Comparison of ENCODE assay signal across 11 cellular contexts in genomic region chr1:47107851-47108574, GRCh38. TPM values are rescaled to one million over a fixed set of nuclear protein-coding genes. Genes with fewer than 3 reads are reported as not detected.
DNase-seq lines count a peak whose midpoint lies in the region; ATAC-seq, FAIRE-seq and TF ChIP-seq lines count a peak whose summit lies in the region.
"Not testable (repeated sequence)": the region's sequence is repeated elsewhere in the genome, so short reads cannot be mapped to it uniquely, and the experiment has no call there.
"Had no signal": no experiment of that assay in that cellular context is flagged by ENCODE, and none has a peak within 500 bp of the region (broad histone marks: within the 10 kb centered on the region; RNA-seq: fewer than 3 reads in every experiment).

No MANE protein-coding gene starts in this region.

- in situ Hi-C loops in brain microvascular endothelial cell (cut with HindIII; ENCODE audit: low pct_ligation_motif_present, low sequenced_read_pairs) = not testable (repeated sequence)

- H4K5ac ChIP-seq in mesendoderm (ENCODE audit: low read length) = not testable (repeated sequence)

- not testable (repeated sequence) for TF ChIP-seq POLR2A in H54 (IDR thresholded peaks at IDR 0.05; ENCODE audit: low read depth, low read length)

- not testable (repeated sequence) for H3K79me2 ChIP-seq in mesendoderm (ENCODE audit: control insufficient read depth, insufficient read depth, low read length)

- peak; percentile 55 for ATAC-seq in SK-N-SH treated with all-trans-retinoic acid at 6 μM for 48 hours

- WGBS in mesendoderm (ENCODE audit: extremely low coverage, insufficient coverage, low lambda C conversion rate) = no CpG with 5 or more reads among the region's 10 CpGs

- not testable (repeated sequence) for H3K27ac ChIP-seq in brain microvascular endothelial cell; mesendoderm (ENCODE audit: low read depth, low read length)

- H3K4me1 ChIP-seq in mesendoderm (ENCODE audit: control insufficient read depth, low read depth, low read length) = not testable (repeated sequence)

- H2BK15ac ChIP-seq in mesendoderm (replicated peaks; ENCODE audit: low read depth) = not testable (repeated sequence)

- H3K79me1 ChIP-seq in mesendoderm (ENCODE audit: low read length) = not testable (repeated sequence)

- peak; percentile 14 for DNase-seq in DMS79 treated with DMSO at 0.1 percent for 48 hours (lab: John Stamatoyannopoulos, UW)
- not testable (repeated sequence) for DNase-seq in H54 (ENCODE audit: insufficient read length, low spot score)
- peak; percentile 41 for DNase-seq in MG63
- DNase-seq in brain microvascular endothelial cell = peak; percentile 0
- peak; percentile 33 for DNase-seq in fibroblast of pulmonary artery (ENCODE audit: low read depth)
- peak; percentile 89 for DNase-seq in mesendoderm
- peak; percentile 19 for DNase-seq in urothelium cell line (ENCODE audit: low spot score)

- H3K23ac ChIP-seq in mesendoderm (ENCODE audit: low read length) = not testable (repeated sequence)

- not testable (repeated sequence) for TF ChIP-seq CTCF in brain microvascular endothelial cell (IDR thresholded peaks at IDR 0.05; ENCODE audit: low read depth, low read length, missing control alignments); fibroblast of pulmonary artery (IDR thresholded peaks at IDR 0.05; ENCODE audit: low read length, missing control alignments)

- not testable (repeated sequence) for H3K9me3 ChIP-seq in MG63

- not testable (repeated sequence) for H3K18ac ChIP-seq in mesendoderm (ENCODE audit: low read length)

- not testable (repeated sequence) for H2AK5ac ChIP-seq in mesendoderm (ENCODE audit: low read length)

- H3K4ac ChIP-seq in mesendoderm (ENCODE audit: low read depth, low read length) = not testable (repeated sequence)

- H4K8ac ChIP-seq in mesendoderm (ENCODE audit: low read depth, low read length) = not testable (repeated sequence)

- not testable (repeated sequence) for H3K4me2 ChIP-seq in mesendoderm (ENCODE audit: low read length)

- not testable (repeated sequence) for H3K9ac ChIP-seq in mesendoderm (ENCODE audit: low read length)

- not testable (repeated sequence) for H3K56ac ChIP-seq in mesendoderm (ENCODE audit: low read length)

- H3K27me3 ChIP-seq in MG63; brain microvascular endothelial cell (replicated peaks); mesendoderm (ENCODE audit: insufficient read depth, low read length, poor library complexity): not testable (repeated sequence)

- FAIRE-seq in H54 (lab: Jason Lieb, UNC) = peak; percentile 97
- peak; percentile 94 for FAIRE-seq in urothelium cell line (lab: Jason Lieb, UNC)

- H2BK5ac ChIP-seq in mesendoderm (ENCODE audit: low read length) = not testable (repeated sequence)

- not testable (repeated sequence) for H3K36me3 ChIP-seq in MG63; brain microvascular endothelial cell (replicated peaks); mesendoderm (ENCODE audit: control insufficient read depth, insufficient read depth, low read length)

- not testable (repeated sequence) for H3K4me3 ChIP-seq in MG63; brain microvascular endothelial cell (ENCODE audit: low read depth, low read length); fibroblast of pulmonary artery (replicated peaks; ENCODE audit: low read depth, low read length); mesendoderm (ENCODE audit: low read length)

- H2BK120ac ChIP-seq in mesendoderm (ENCODE audit: low read depth, low read length) = not testable (repeated sequence)

RNA-seq across cellular contexts. Expression of gene CYP4A22, which starts 29.2 kb away (rescaled TPM):
- not detected in 2 replicates for total RNA-seq in MG63 (2014; rRNA removed; shearing (Covaris generic); ENCODE audit: low replicate concordance)
- not detected for polyA plus RNA-seq in mesendoderm (2013, experiment 1 of 2)
- polyA plus RNA-seq in mesendoderm (2013, experiment 2 of 2) = 0.03 TPM
- total RNA-seq: activated naive CD8-positive, alpha-beta T cell treated with anti-CD3 and anti-CD28 coated beads for 36 hours; activated T-helper 2 cell treated with anti-CD3 and anti-CD28 coated beads, Interferon-gamma antibody, Interleukin-2, Interleukin-4, amounts not matched to agents 10 μg/mL and 5 μg/mL and 100 μg/mL, durations not matched to agents 14 hours and 24 hours and 36 hours; CD8-positive, alpha-beta memory T cell had no signal
- polyA plus RNA-seq: CD8-positive, alpha-beta memory T cell had no signal

RNA-seq across cellular contexts. Expression of gene CYP4Z1, which starts 41.0 kb away (rescaled TPM):
- total RNA-seq in MG63 (2014; rRNA removed; shearing (Covaris generic); ENCODE audit: low replicate concordance) = not detected in 2 replicates
- not detected for polyA plus RNA-seq in mesendoderm (2013, experiment 1 of 2)
- polyA plus RNA-seq in mesendoderm (2013, experiment 2 of 2) = not detected
- total RNA-seq: activated naive CD8-positive, alpha-beta T cell treated with anti-CD3 and anti-CD28 coated beads for 36 hours; activated T-helper 2 cell treated with anti-CD3 and anti-CD28 coated beads, Interferon-gamma antibody, Interleukin-2, Interleukin-4, amounts not matched to agents 10 μg/mL and 5 μg/mL and 100 μg/mL, durations not matched to agents 14 hours and 24 hours and 36 hours; CD8-positive, alpha-beta memory T cell had no signal
- polyA plus RNA-seq: CD8-positive, alpha-beta memory T cell had no signal
